8 cellular contexts compared by ENCODE assay signal in the genomic region with DNA sequence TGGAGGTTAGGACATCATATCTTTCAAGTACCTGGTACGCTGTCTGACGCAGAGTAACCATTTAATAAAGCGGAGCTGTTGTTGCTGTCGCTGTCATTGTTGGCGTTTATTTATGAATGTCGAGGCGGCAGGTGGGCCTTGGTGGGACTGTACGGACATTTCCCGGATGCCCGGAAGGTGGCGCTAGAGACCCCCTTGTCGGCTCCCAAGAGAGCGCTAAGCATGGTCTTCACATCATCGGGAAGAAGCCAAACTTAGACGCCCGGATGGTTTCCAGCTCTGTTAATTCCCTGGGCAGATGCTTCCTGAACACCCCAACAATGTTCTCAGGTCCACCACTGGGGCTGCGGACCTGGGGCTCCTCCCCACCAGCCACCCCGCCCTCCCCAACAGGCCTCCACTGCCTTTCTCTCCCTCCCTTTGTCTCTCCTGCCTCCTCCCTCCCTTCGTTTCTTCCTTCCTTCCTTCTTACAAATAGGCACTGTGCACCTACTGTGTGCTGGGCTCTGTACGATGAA. TPM values are rescaled to one million over a fixed set of nuclear protein-coding genes. Genes with fewer than 3 reads are reported as not detected.
A peak's percentile ranks its signal among the peaks of the same experiment; 100 is the strongest.
DNase-seq lines count a peak whose midpoint lies in the region; ATAC-seq lines count a peak whose summit lies in the region.

No MANE protein-coding gene starts in this region.

- DNase-seq in Caki2 (ENCODE audit: low read depth) (peak; percentile 67), NCI-H69 (lab: John Stamatoyannopoulos, UW) (peak; percentile 77), mesenchymal stem cell (peak; percentile 83)
- DNase-seq in activated CD8-positive, alpha-beta memory T cell treated with anti-CD3 and anti-CD28 coated beads for 24 hours: peak; percentile 95
- DNase-seq in effector memory CD8-positive, alpha-beta T cell: peak; percentile 82 to 84 (median 83)
- DNase-seq in stimulated activated CD8-positive, alpha-beta memory T cell treated with anti-CD3 and anti-CD28 coated beads, Interleukin-15, amount 100 ng/mL, for 1 hour (ENCODE audit: low read depth): peak; percentile 78

- in situ Hi-C loops in Caki2 (cut with HindIII; ENCODE audit: low pct_unique_long_range_greater_than_20kb, low sequenced_read_pairs): no loop called here

- peak overlapping the region in 1 of 2 donors; percentile 23 for H3K4me3 Mint-ChIP-seq in effector memory CD8-positive, alpha-beta T cell

- no peaks in the 10 kb centered on the region for H3K27me3 ChIP-seq in mesenchymal stem cell (ENCODE audit: control insufficient read depth in 1 of 2, insufficient read depth in 1 of 2, low read length in 2 of 2)

- H3K4me1 ChIP-seq in mesenchymal stem cell (ENCODE audit: control insufficient read depth, insufficient read depth, low read depth, low read length): peaks cover 15% of the 10 kb centered on the region

- peak overlapping the region in 1 of 2 experiments; percentile 37 for H2BK12ac ChIP-seq in mesenchymal stem cell (ENCODE audit: low read length in 2 of 2)

- peak overlapping the region; percentile 0 for H2AK5ac ChIP-seq in mesenchymal stem cell (ENCODE audit: low read length, severe bottlenecking)

- H3K9ac ChIP-seq in mesenchymal stem cell (ENCODE audit: low read length): peak overlapping the region; percentile 86

- H3K36me3 ChIP-seq in mesenchymal stem cell (ENCODE audit: control insufficient read depth in 1 of 2, insufficient read depth in 2 of 2, low read depth in 1 of 2, low read length in 2 of 2): no peaks in the 10 kb centered on the region

- H3K9me3 ChIP-seq in mesenchymal stem cell (ENCODE audit: control insufficient read depth, low read length): no peaks in the 10 kb centered on the region

- peak overlapping the region in 1 of 2 experiments; percentile 24 for H3K4ac ChIP-seq in mesenchymal stem cell (ENCODE audit: low read depth in 1 of 2, low read length in 2 of 2)

- peak overlapping the region in 1 of 2 experiments; percentile 63 for H3K4me3 ChIP-seq in mesenchymal stem cell (ENCODE audit: insufficient read depth in 1 of 2, low read depth in 1 of 2, low read length in 2 of 2)

- 6% methylated on average over 20 of the region's 20 CpGs for WGBS in mesenchymal stem cell

- peaks cover 6% of the 10 kb centered on the region for H3K36me3 Mint-ChIP-seq in effector memory CD8-positive, alpha-beta T cell (ENCODE audit: insufficient read depth)

- H3K4me2 ChIP-seq in mesenchymal stem cell (ENCODE audit: low read length, poor library complexity, severe bottlenecking): no peak overlapping the region

- H2BK120ac ChIP-seq in mesenchymal stem cell (ENCODE audit: low read depth, low read length): no peak overlapping the region

- H4K8ac ChIP-seq in mesenchymal stem cell (ENCODE audit: low read length): no peak overlapping the region

- no peak overlapping the region for H4K91ac ChIP-seq in mesenchymal stem cell (ENCODE audit: low read length)

- H3K18ac ChIP-seq in mesenchymal stem cell (ENCODE audit: low read depth in 1 of 2, low read length in 2 of 2): peak overlapping the region in 1 of 2 experiments; percentile 5

- H3K27me3 Mint-ChIP-seq in effector memory CD8-positive, alpha-beta T cell: peaks cover 3 to 15% of the 10 kb centered on the region in 2 donors

- H3K27ac Mint-ChIP-seq in effector memory CD8-positive, alpha-beta T cell: peak overlapping the region; percentile 71 to 84

- H3K23ac ChIP-seq in mesenchymal stem cell (ENCODE audit: low read length in 2 of 2): no peak overlapping the region

- no peaks in the 10 kb centered on the region for H3K79me1 ChIP-seq in mesenchymal stem cell (replicated peaks; ENCODE audit: low read length, poor library complexity, severe bottlenecking)

- no peak overlapping the region for H3K27ac ChIP-seq in mesenchymal stem cell (ENCODE audit: low read length, poor library complexity, severe bottlenecking)

- peak overlapping the region; percentile 64 for H2BK15ac ChIP-seq in mesenchymal stem cell (ENCODE audit: low read depth, poor library complexity, severe bottlenecking)

- ATAC-seq in HG02678 (IDR thresholded peaks at IDR 0.05; ENCODE audit: unreplicated experiment) (peak; percentile 52), HG03378 (IDR thresholded peaks at IDR 0.05; ENCODE audit: unreplicated experiment) (no peak)
- ATAC-seq in effector memory CD8-positive, alpha-beta T cell (replicated peaks): peak; percentile 76

- H3K9me3 Mint-ChIP-seq in effector memory CD8-positive, alpha-beta T cell: no peaks in the 10 kb centered on the region

- H3K4me1 Mint-ChIP-seq in effector memory CD8-positive, alpha-beta T cell (ENCODE audit: low read depth in 2 of 2): peaks cover 15 to 43% of the 10 kb centered on the region in 2 donors

- no peak overlapping the region for H2BK5ac ChIP-seq in mesenchymal stem cell (ENCODE audit: low read depth, low read length, poor library complexity, severe bottlenecking)

- H2AFZ ChIP-seq in mesenchymal stem cell (ENCODE audit: low read depth, low read length): no peak overlapping the region

- H3K14ac ChIP-seq in mesenchymal stem cell (ENCODE audit: low read length in 2 of 2): no peak overlapping the region

RNA-seq across cellular contexts. Expression of a gene that starts 54.1 kb away (rescaled TPM):
- total RNA-seq in Caki2 (2014; rRNA removed; shearing (Covaris generic); ENCODE audit: low replicate concordance): 143 and 159 TPM in 2 replicates
- polyA plus RNA-seq in mesenchymal stem cell (2013, experiment 1 of 2): 214 TPM
- 205 TPM for polyA plus RNA-seq in mesenchymal stem cell (2013, experiment 2 of 2)
